Comparison of ENCODE assay signal across 24 cellular contexts in genomic region chr9:86163503-86163902, GRCh38.
"Had no signal": no experiment of that assay in that cellular context is flagged by ENCODE, and none has a peak within 500 bp of the region (broad histone marks: within the 10 kb centered on the region; RNA-seq: fewer than 3 reads in every experiment).

No MANE protein-coding gene starts in this region.

- H3K36me3 ChIP-seq: esophagus squamous epithelium, lower lobe of right lung, prostate gland, spleen, tibial artery had no signal

- H3K27me3 ChIP-seq: esophagus squamous epithelium, spleen, testis, tibial artery had no signal

- H3K4me3 Mint-ChIP-seq: effector memory CD8-positive, alpha-beta T cell; naive thymus-derived CD8-positive, alpha-beta T cell; nephron progenitor cell; stimulated activated memory B cell treated with anti-CD40 and anti-IgM and Interleukin-4, amounts not matched to agents 10 μg/mL and 1 μg/mL and 100 μg/mL, for 72 hours; type B pancreatic cell had no signal

- DNase-seq: cortex of kidney; effector memory CD8-positive, alpha-beta T cell; erythroblast; esophagus squamous epithelium; hypothalamus; left ventricle myocardium superior; lower lobe of right lung; naive thymus-derived CD8-positive, alpha-beta T cell; nephron progenitor cell; nucleus accumbens; right cardiac atrium; spleen; stimulated activated CD4-positive, alpha-beta T cell treated with anti-CD3 and anti-CD28 coated beads, Interleukin-4, amount 100 ng/mL, for 4 hours; stimulated activated naive CD8-positive, alpha-beta T cell treated with anti-CD3 and anti-CD28 coated beads, Interleukin-15, Interleukin-2, amounts not matched to agents 100 U/mL and 50 U/mL, for 24 hours; substantia nigra; testis; tibial artery had no signal

- H3K27ac ChIP-seq: esophagus squamous epithelium, lower lobe of right lung, prostate gland, skin epidermis, spleen, testis, tibial artery had no signal

- FAIRE-seq: endometrium, frontal cortex, keratinocyte had no signal

- H3K4me3 ChIP-seq: esophagus squamous epithelium, lower lobe of right lung, prostate gland, skin epidermis, spleen, testis, tibial artery had no signal

- H3K4me1 ChIP-seq: esophagus squamous epithelium, lower lobe of right lung, prostate gland, spleen, testis, tibial artery had no signal

- H3K27me3 Mint-ChIP-seq: stimulated activated memory B cell treated with anti-CD40 and anti-IgM and Interleukin-4, amounts not matched to agents 10 μg/mL and 1 μg/mL and 100 μg/mL, for 72 hours; type B pancreatic cell had no signal

- H3K36me3 Mint-ChIP-seq: stimulated activated memory B cell treated with anti-CD40 and anti-IgM and Interleukin-4, amounts not matched to agents 10 μg/mL and 1 μg/mL and 100 μg/mL, for 72 hours; type B pancreatic cell had no signal

- H3K27ac Mint-ChIP-seq: effector memory CD8-positive, alpha-beta T cell; nephron progenitor cell; stimulated activated memory B cell treated with anti-CD40 and anti-IgM and Interleukin-4, amounts not matched to agents 10 μg/mL and 1 μg/mL and 100 μg/mL, for 72 hours; type B pancreatic cell had no signal

- ATAC-seq: effector memory CD8-positive, alpha-beta T cell; left ventricle myocardium superior; lower lobe of right lung; naive thymus-derived CD8-positive, alpha-beta T cell; right cardiac atrium; stimulated activated memory B cell treated with anti-CD40 and anti-IgM and Interleukin-4, amounts not matched to agents 10 μg/mL and 1 μg/mL and 100 μg/mL, for 72 hours; stimulated activated naive CD8-positive, alpha-beta T cell treated with anti-CD3 and anti-CD28 coated beads, Interleukin-15, Interleukin-2, amounts not matched to agents 100 U/mL and 50 U/mL, for 24 hours had no signal

- H3K9me3 ChIP-seq: esophagus squamous epithelium, lower lobe of right lung, prostate gland, testis, tibial artery had no signal

- H3K4me1 Mint-ChIP-seq: naive thymus-derived CD8-positive, alpha-beta T cell; nephron progenitor cell; stimulated activated memory B cell treated with anti-CD40 and anti-IgM and Interleukin-4, amounts not matched to agents 10 μg/mL and 1 μg/mL and 100 μg/mL, for 72 hours had no signal

- H3K9me3 Mint-ChIP-seq: effector memory CD8-positive, alpha-beta T cell; stimulated activated memory B cell treated with anti-CD40 and anti-IgM and Interleukin-4, amounts not matched to agents 10 μg/mL and 1 μg/mL and 100 μg/mL, for 72 hours had no signal
